23 cellular contexts compared by ENCODE assay signal in the genomic region with DNA sequence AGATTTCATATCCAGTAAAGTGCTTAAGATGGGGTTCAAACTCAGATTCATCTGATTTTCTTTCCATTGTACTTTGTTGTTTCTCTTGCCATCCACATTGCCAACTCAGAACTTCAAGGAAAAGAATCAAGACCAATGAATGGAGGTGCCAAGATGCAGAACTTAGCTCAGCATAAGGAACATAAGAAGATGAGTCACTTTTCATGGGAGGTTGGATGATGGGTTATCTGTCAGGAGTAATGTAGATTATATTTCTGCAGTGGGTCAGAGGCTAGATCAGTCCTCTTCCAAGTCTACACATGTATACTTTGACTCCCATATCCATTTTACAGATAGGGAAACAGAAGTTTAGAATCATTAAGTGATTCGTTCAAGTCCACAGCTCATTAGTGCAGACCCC.
"Had no signal": no experiment of that assay in that cellular context is flagged by ENCODE, and none has a peak within 500 bp of the region (broad histone marks: within the 10 kb centered on the region; RNA-seq: fewer than 3 reads in every experiment).

No MANE protein-coding gene starts in this region.

- ATAC-seq: activated CD4-positive, CD25-positive, alpha-beta regulatory T cell treated with anti-CD3 and anti-CD28 coated beads, Interleukin-2, amount 50 U/mL, for 24 hours; activated naive CD4-positive, alpha-beta T cell treated with anti-CD3 and anti-CD28 coated beads, Interleukin-2, amount 50 U/mL, for 72 hours; left lung; psoas muscle; right cardiac atrium; stimulated activated naive CD8-positive, alpha-beta T cell treated with anti-CD3 and anti-CD28 coated beads, Interleukin-15, amount 100 ng/mL, for 72 hours had no signal

- H3K4me3 Mint-ChIP-seq: activated T-helper 1 cell treated with anti-CD3 and anti-CD28 coated beads, Interleukin-12 subunit alpha, Interleukin-12 subunit beta, Interleukin-2, Interleukin-4 antibody, amounts not matched to agents 30 ng/mL and 10 ng/mL and 1 ng/mL, durations not matched to agents 14 hours and 24 hours and 36 hours; endodermal cell; stimulated activated naive CD8-positive, alpha-beta T cell treated with anti-CD3 and anti-CD28 coated beads, Interleukin-15, amount 100 ng/mL, for 72 hours had no signal

- H3K9me3 Mint-ChIP-seq: activated T-helper 1 cell treated with anti-CD3 and anti-CD28 coated beads, Interleukin-12 subunit alpha, Interleukin-12 subunit beta, Interleukin-2, Interleukin-4 antibody, amounts not matched to agents 30 ng/mL and 10 ng/mL and 1 ng/mL, durations not matched to agents 14 hours and 24 hours and 36 hours; endodermal cell had no signal

- H3K4me1 ChIP-seq: psoas muscle had no signal

- H3K36me3 ChIP-seq: adrenal gland, left lung, ovary, suprapubic skin, upper lobe of left lung had no signal

- H3K4me3 ChIP-seq: adrenal gland, dorsolateral prefrontal cortex, left lung, ovary, psoas muscle, suprapubic skin, upper lobe of left lung had no signal

- H3K27me3 ChIP-seq: adrenal gland, dorsolateral prefrontal cortex, left lung, ovary, suprapubic skin, upper lobe of left lung had no signal

- DNase-seq: activated CD4-positive, alpha-beta T cell treated with anti-CD3 and anti-CD28 coated beads, Interleukin-2, amount 50 U/mL, for 4 hours; activated gamma-delta T cell treated with Interleukin-2 at 50 U/mL for 16 hours; activated T-cell treated with anti-CD3 and anti-CD28 coated beads for 4 hours; adrenal gland; caudate nucleus; dorsolateral prefrontal cortex; endodermal cell; kidney; left lung; naive B cell; ovary; psoas muscle; right cardiac atrium; stimulated activated CD4-positive, alpha-beta T cell treated with anti-CD3 and anti-CD28 coated beads, Interleukin-15, amount 100 ng/mL, for 24 hours; stimulated activated CD4-positive, alpha-beta T cell treated with anti-CD3 and anti-CD28 coated beads, Interleukin-2, amount 100 ng/mL, for 48 hours; stimulated activated naive CD8-positive, alpha-beta T cell treated with anti-CD3 and anti-CD28 coated beads, Interleukin-15, amount 100 ng/mL, for 72 hours; T1000; upper lobe of left lung had no signal

- FAIRE-seq: frontal cortex, kidney had no signal

- H3K9me3 ChIP-seq: adrenal gland, left lung, ovary, psoas muscle, suprapubic skin, upper lobe of left lung had no signal

- H3K27ac ChIP-seq: adrenal gland, dorsolateral prefrontal cortex, left lung, ovary, psoas muscle, upper lobe of left lung had no signal

- H3K27me3 Mint-ChIP-seq: naive B cell; stimulated activated naive CD8-positive, alpha-beta T cell treated with anti-CD3 and anti-CD28 coated beads, Interleukin-15, amount 100 ng/mL, for 72 hours had no signal

- H3K36me3 Mint-ChIP-seq: activated naive CD4-positive, alpha-beta T cell treated with anti-CD3 and anti-CD28 coated beads, Interleukin-2, amount 50 U/mL, for 72 hours had no signal

- H3K27ac Mint-ChIP-seq: activated naive CD4-positive, alpha-beta T cell treated with anti-CD3 and anti-CD28 coated beads, Interleukin-2, amount 50 U/mL, for 72 hours; activated T-helper 1 cell treated with anti-CD3 and anti-CD28 coated beads, Interleukin-12 subunit alpha, Interleukin-12 subunit beta, Interleukin-2, Interleukin-4 antibody, amounts not matched to agents 30 ng/mL and 10 ng/mL and 1 ng/mL, durations not matched to agents 14 hours and 24 hours and 36 hours; endodermal cell; naive B cell; stimulated activated naive CD8-positive, alpha-beta T cell treated with anti-CD3 and anti-CD28 coated beads, Interleukin-15, amount 100 ng/mL, for 72 hours had no signal
